Comparison of ENCODE assay signal across 8 cellular contexts in the genomic region with DNA sequence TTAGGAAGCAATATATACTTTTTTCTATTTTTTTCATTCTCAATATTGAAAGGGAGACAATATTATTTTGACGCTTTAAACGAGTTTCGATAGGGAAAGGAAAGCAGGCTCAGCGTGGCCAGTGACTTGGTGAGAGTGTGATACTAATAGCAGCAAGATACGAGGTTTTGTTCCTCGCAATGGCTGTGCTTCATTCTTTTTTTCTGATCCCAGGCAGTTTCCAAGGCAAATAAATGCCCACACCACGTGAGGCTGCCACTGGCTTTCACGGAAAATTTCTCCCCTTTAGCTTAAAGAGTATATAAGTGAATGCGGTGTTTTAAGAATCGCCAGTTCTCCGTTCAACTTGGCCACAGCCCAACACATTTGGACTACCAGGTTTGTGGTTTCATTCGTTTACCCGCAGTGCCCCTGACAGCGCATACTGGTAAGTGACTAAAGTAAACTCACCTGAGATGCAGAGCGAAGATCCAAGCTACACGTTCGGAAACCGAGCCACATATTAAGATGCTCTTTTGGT.
DNase-seq lines count a peak whose midpoint lies in the region; ATAC-seq and TF ChIP-seq lines count a peak whose summit lies in the region.

No MANE protein-coding gene starts in this region.

- H3K4me3 ChIP-seq in epithelial cell of proximal tubule (ENCODE audit: low read depth, low read length) (peak overlapping the region; percentile 10), testis (peak overlapping the region; percentile 2 to 49)

- DNase-seq in activated naive CD4-positive, alpha-beta T cell treated with Interleukin-2 at 50 U/mL for 16 hours: no peak
- DNase-seq in RKO (ENCODE audit: low spot score) (peak; percentile 51), epithelial cell of proximal tubule (ENCODE audit: low read depth) (no peak), testis (no peak), MV-4-11 (lab: John Stamatoyannopoulos, UW) (no peak), NCI-H2107 (lab: John Stamatoyannopoulos, UW) (no peak)

- no peak for ATAC-seq in HG03457 (IDR thresholded peaks at IDR 0.05; ENCODE audit: unreplicated experiment)

- no peaks in the 10 kb centered on the region for H3K36me3 ChIP-seq in testis (ENCODE audit: low read depth, missing control alignments)

- TF ChIP-seq POLR2A in testis (IDR thresholded peaks at IDR 0.05): no peak

- H3K27ac Mint-ChIP-seq in activated naive CD4-positive, alpha-beta T cell treated with anti-CD3 and anti-CD28 coated beads, Interleukin-2, amount 50 U/mL, for 24 hours: peak overlapping the region; percentile 94

- H3K4me3 Mint-ChIP-seq in activated naive CD4-positive, alpha-beta T cell treated with anti-CD3 and anti-CD28 coated beads, Interleukin-2, amount 50 U/mL, for 24 hours: no peak overlapping the region

- H3K9me3 Mint-ChIP-seq in activated naive CD4-positive, alpha-beta T cell treated with anti-CD3 and anti-CD28 coated beads, Interleukin-2, amount 50 U/mL, for 24 hours: peaks cover 34% of the 10 kb centered on the region

- peaks cover 79% of the 10 kb centered on the region for H3K27me3 Mint-ChIP-seq in activated naive CD4-positive, alpha-beta T cell treated with anti-CD3 and anti-CD28 coated beads, Interleukin-2, amount 50 U/mL, for 24 hours

- intact Hi-C loops in testis (cut with DNase I; ENCODE audit: low total_unique reads): no loop called here

- TF ChIP-seq CTCF in epithelial cell of proximal tubule (conservative IDR thresholded peaks at IDR 0.05; ENCODE audit: low read depth, low read length): no peak
- no peak for TF ChIP-seq CTCF in testis (IDR thresholded peaks at IDR 0.05)

- no peak overlapping the region for H3K27ac ChIP-seq in testis

- no peaks in the 10 kb centered on the region for H3K9me3 ChIP-seq in testis

- peaks cover 3% of the 10 kb centered on the region for H3K4me1 ChIP-seq in testis

- no peaks in the 10 kb centered on the region for H3K27me3 ChIP-seq in testis

- WGBS in testis, 2 donors: 6 to 20% methylated on average over 18 of the region's 18 CpGs

- H3K36me3 Mint-ChIP-seq in activated naive CD4-positive, alpha-beta T cell treated with anti-CD3 and anti-CD28 coated beads, Interleukin-2, amount 50 U/mL, for 24 hours: peaks cover 12% of the 10 kb centered on the region

- H3K4me1 Mint-ChIP-seq in activated naive CD4-positive, alpha-beta T cell treated with anti-CD3 and anti-CD28 coated beads, Interleukin-2, amount 50 U/mL, for 24 hours: peaks cover 25% of the 10 kb centered on the region
